In genomic region chr1:26432793-26433192, GRCh38 we compare ENCODE assay signal across 8 cellular contexts. TPM values are rescaled to one million over a fixed set of nuclear protein-coding genes. Genes with fewer than 3 reads are reported as not detected.
DNase-seq lines count a peak whose midpoint lies in the region; ATAC-seq and TF ChIP-seq lines count a peak whose summit lies in the region.

No MANE protein-coding gene starts in this region.

- peak overlapping the region; percentile 99 for H3K4me3 Mint-ChIP-seq in natural killer cell treated with Interleukin-12 subunit alpha and Interleukin-12 subunit beta and Interleukin-15 and Interleukin-18, amount 100 ng/mL, for 72 hours

- peaks cover 10% of the 10 kb centered on the region for H3K4me1 ChIP-seq in ectodermal cell (ENCODE audit: control insufficient read depth, insufficient read depth, low read length)

- no peaks in the 10 kb centered on the region for H3K9me3 Mint-ChIP-seq in natural killer cell treated with Interleukin-12 subunit alpha and Interleukin-12 subunit beta and Interleukin-15 and Interleukin-18, amount 100 ng/mL, for 72 hours

- peak overlapping the region; percentile 85 for H3K27ac ChIP-seq in ectodermal cell (ENCODE audit: insufficient read depth, low read depth, low read length, poor library complexity, severe bottlenecking)

- no peak for TF ChIP-seq CTCF in AG10803 (conservative IDR thresholded peaks at IDR 0.05; ENCODE audit: low read length)
- no peak for TF ChIP-seq CTCF in LNCaP clone FGC (IDR thresholded peaks at IDR 0.05; ENCODE audit: control insufficient read depth, extremely low read depth, insufficient read depth)

- peak overlapping the region; percentile 77 to 87 for H3K27ac Mint-ChIP-seq in natural killer cell treated with Interleukin-12 subunit alpha and Interleukin-12 subunit beta and Interleukin-15 and Interleukin-18, amount 100 ng/mL, for 72 hours

- H3K4me3 ChIP-seq in AG10803 (ENCODE audit: low read length), result peak overlapping the region; percentile 65
- H3K4me3 ChIP-seq in LNCaP clone FGC (ENCODE audit: low read depth, low read length), result peak overlapping the region; percentile 80
- H3K4me3 ChIP-seq in ectodermal cell (ENCODE audit: insufficient read depth, low read depth, low read length), result peak overlapping the region; percentile 72

- DNase-seq in AG10803 (ENCODE audit: low read depth) (no peak), LNCaP clone FGC (ENCODE audit: low read depth) (no peak), DMS 273 treated with DMSO at 0.1 percent for 48 hours (lab: John Stamatoyannopoulos, UW) (no peak)
- no peak for DNase-seq in natural killer cell treated with Interleukin-12 subunit alpha and Interleukin-12 subunit beta and Interleukin-15 and Interleukin-18, amount 100 ng/mL, for 72 hours (ENCODE audit: low spot score)
- DNase-seq in activated CD4-positive, alpha-beta T cell treated with anti-CD3 and anti-CD28 coated beads for 48 hours, result no peak

- H3K27me3 ChIP-seq in ectodermal cell (ENCODE audit: control insufficient read depth, insufficient read depth, low read length, poor library complexity, severe bottlenecking), result no peaks in the 10 kb centered on the region

- H3K9me3 ChIP-seq in ectodermal cell (ENCODE audit: control insufficient read depth, low read length), result no peaks in the 10 kb centered on the region

- no peak for ATAC-seq in natural killer cell treated with Interleukin-12 subunit alpha and Interleukin-12 subunit beta and Interleukin-15 and Interleukin-18, amount 100 ng/mL, for 72 hours
- ATAC-seq in HG03280 (IDR thresholded peaks at IDR 0.05; ENCODE audit: unreplicated experiment) (no peak), HG02642 (IDR thresholded peaks at IDR 0.05; ENCODE audit: poor library complexity, unreplicated experiment) (no peak)

- peaks cover 10% of the 10 kb centered on the region for H3K36me3 Mint-ChIP-seq in natural killer cell treated with Interleukin-12 subunit alpha and Interleukin-12 subunit beta and Interleukin-15 and Interleukin-18, amount 100 ng/mL, for 72 hours

- H3K27me3 Mint-ChIP-seq in natural killer cell treated with Interleukin-12 subunit alpha and Interleukin-12 subunit beta and Interleukin-15 and Interleukin-18, amount 100 ng/mL, for 72 hours, result peaks cover 0 to 3% of the 10 kb centered on the region in 2 donors

- H3K4me1 Mint-ChIP-seq in natural killer cell treated with Interleukin-12 subunit alpha and Interleukin-12 subunit beta and Interleukin-15 and Interleukin-18, amount 100 ng/mL, for 72 hours (ENCODE audit: low read depth in 2 of 2), result peaks cover 9 to 18% of the 10 kb centered on the region in 2 donors

- WGBS in ectodermal cell, 2 experiments, result 84 to 90% methylated on average over 3 of the region's 3 CpGs

- peaks cover 15% of the 10 kb centered on the region for H3K36me3 ChIP-seq in ectodermal cell (ENCODE audit: control insufficient read depth, insufficient read depth, low read length)

RNA-seq across cellular contexts. Expression of gene DHDDS, which starts 0.7 kb away (rescaled TPM):
- polyA plus RNA-seq in ectodermal cell (2013, experiment 1 of 4), result 49.3 TPM
- polyA plus RNA-seq in ectodermal cell (2013, experiment 2 of 4), result 57.2 TPM
- 28.1 TPM for polyA plus RNA-seq in ectodermal cell (2013, experiment 3 of 4)
- 34.9 TPM for polyA plus RNA-seq in ectodermal cell (2013, experiment 4 of 4)
- total RNA-seq in natural killer cell treated with Interleukin-12 subunit alpha and Interleukin-12 subunit beta and Interleukin-15 and Interleukin-18, amount 100 ng/mL, for 72 hours, result 10 to 100 TPM; 63.5 to 87.7 TPM

RNA-seq across cellular contexts. Expression of gene LIN28A, which starts 22.2 kb away (rescaled TPM):
- 980 TPM for polyA plus RNA-seq in ectodermal cell (2013, experiment 1 of 4)
- 1,098 TPM for polyA plus RNA-seq in ectodermal cell (2013, experiment 2 of 4)
- polyA plus RNA-seq in ectodermal cell (2013, experiment 3 of 4), result 595 TPM
- 630 TPM for polyA plus RNA-seq in ectodermal cell (2013, experiment 4 of 4)
- not detected for total RNA-seq in natural killer cell treated with Interleukin-12 subunit alpha and Interleukin-12 subunit beta and Interleukin-15 and Interleukin-18, amount 100 ng/mL, for 72 hours

RNA-seq across cellular contexts. Expression of gene HMGN2, which starts 39.4 kb away (rescaled TPM):
- polyA plus RNA-seq in ectodermal cell (2013, experiment 1 of 4), result 1,613 TPM
- 1,475 TPM for polyA plus RNA-seq in ectodermal cell (2013, experiment 2 of 4)
- polyA plus RNA-seq in ectodermal cell (2013, experiment 3 of 4), result 1,408 TPM
- 1,522 TPM for polyA plus RNA-seq in ectodermal cell (2013, experiment 4 of 4)
- 100 to 1,000 TPM; 493 to 648 TPM for total RNA-seq in natural killer cell treated with Interleukin-12 subunit alpha and Interleukin-12 subunit beta and Interleukin-15 and Interleukin-18, amount 100 ng/mL, for 72 hours
